ENCODE assay signal across 20 cellular contexts in genomic region chr3:85790445-85791030, GRCh38.
DNase-seq lines count a peak whose midpoint lies in the region; ATAC-seq and TF ChIP-seq lines count a peak whose summit lies in the region.
"Had no signal": no experiment of that assay in that cellular context is flagged by ENCODE, and none has a peak within 500 bp of the region (broad histone marks: within the 10 kb centered on the region; RNA-seq: fewer than 3 reads in every experiment).

No MANE protein-coding gene starts in this region.

- POLR2A ChIA-PET in WTC11 (lab: Charles Lee): no interaction called here

- H3K4me1 Mint-ChIP-seq in WTC11 (peaks cover 12% of the 10 kb centered on the region), glutamatergic neuron (ENCODE audit: low read depth, unreplicated experiment) (peaks cover 58% of the 10 kb centered on the region)

- CTCF ChIA-PET in WTC11 (lab: Charles Lee): no interaction called here

- H3K4me3 ChIP-seq in testis: no peak overlapping the region
- H3K4me3 ChIP-seq: A549, Peyer's patch had no signal

- DNase-seq in activated effector memory CD4-positive, alpha-beta T cell treated with anti-CD3 and anti-CD28 coated beads, Interleukin-2, amount 50 U/mL, for 16 hours: peak; percentile 53
- no peak for DNase-seq in activated effector memory CD4-positive, alpha-beta T cell treated with Interleukin-2 at 50 U/mL for 16 hours
- DNase-seq in WTC11 (ENCODE audit: low spot score): no peak
- DNase-seq in glutamatergic neuron: peak; percentile 17
- peak; percentile 26 for DNase-seq in testis
- no peak for DNase-seq in stimulated activated CD4-positive, alpha-beta T cell treated with anti-CD3 and anti-CD28 coated beads, Interleukin-4, amount 100 ng/mL, for 24 hours
- DNase-seq in NK-92 (lab: John Stamatoyannopoulos, UW; ENCODE audit: unreplicated experiment): no peak
- no peak for DNase-seq in GM20000 (ENCODE audit: low spot score)
- DNase-seq: CD4-positive, alpha-beta T cell; DMS79; IMR-90; NCI-H1436 treated with DMSO at 0.1 percent for 48 hours; NCI-H2081 treated with DMSO at 0.1 percent for 48 hours; NCI-H345; NCI-H526; NK-92 treated with Interleukin-12 subunit alpha and Interleukin-12 subunit beta, amount 100 ng/mL, for 24 hours; Peyer's patch had no signal

- H3K36me3 ChIP-seq in testis (ENCODE audit: low read depth, missing control alignments): no peaks in the 10 kb centered on the region
- H3K36me3 ChIP-seq: Peyer's patch had no signal

- TF ChIP-seq CTCF in WTC11 (IDR thresholded peaks at IDR 0.05): no peak
- TF ChIP-seq CTCF in glutamatergic neuron (IDR thresholded peaks at IDR 0.05; ENCODE audit: partially characterized antibody, unreplicated experiment): no peak
- no peak for TF ChIP-seq CTCF in testis (IDR thresholded peaks at IDR 0.05)
- TF ChIP-seq CTCF in GM20000 (IDR thresholded peaks at IDR 0.05; ENCODE audit: extremely low read depth, missing control alignments): no peak

- no peak overlapping the region for H3K27ac ChIP-seq in testis
- H3K27ac ChIP-seq: A549, Peyer's patch had no signal

- H3K27me3 Mint-ChIP-seq in WTC11 (ENCODE audit: low read depth) (no peaks in the 10 kb centered on the region), glutamatergic neuron (ENCODE audit: unreplicated experiment) (no peaks in the 10 kb centered on the region)
- H3K27me3 Mint-ChIP-seq: CD4-positive, alpha-beta T cell had no signal

- H3K4me3 Mint-ChIP-seq in WTC11 (no peak overlapping the region), glutamatergic neuron (ENCODE audit: unreplicated experiment) (no peak overlapping the region)
- H3K4me3 Mint-ChIP-seq: CD4-positive, alpha-beta T cell had no signal

- H3K4me1 ChIP-seq in testis: no peaks in the 10 kb centered on the region
- H3K4me1 ChIP-seq: A549, Peyer's patch had no signal

- intact Hi-C loops in testis (cut with DNase I; ENCODE audit: low total_unique reads): no loop called here

- H3K9me3 Mint-ChIP-seq in WTC11 (no peaks in the 10 kb centered on the region), glutamatergic neuron (ENCODE audit: unreplicated experiment) (no peaks in the 10 kb centered on the region)

- peak; percentile 52 for ATAC-seq in WTC11
- ATAC-seq: A549, HCT116, Right ventricle myocardium inferior had no signal

- no peaks in the 10 kb centered on the region for H3K27me3 ChIP-seq in testis
- H3K27me3 ChIP-seq: Peyer's patch had no signal

- H3K27ac Mint-ChIP-seq in WTC11 (0 out of 2 replicates have a peak overlapping the region, but pooled peaks have one; percentile 45), glutamatergic neuron (ENCODE audit: unreplicated experiment) (peak overlapping the region; percentile 71)
- H3K27ac Mint-ChIP-seq: CD4-positive, alpha-beta T cell had no signal

- H3K36me3 Mint-ChIP-seq in WTC11 (no peaks in the 10 kb centered on the region), glutamatergic neuron (ENCODE audit: unreplicated experiment) (no peaks in the 10 kb centered on the region)

- 55 to 78% methylated on average over 5 of the region's 5 CpGs for WGBS in testis, 2 donors

- TF ChIP-seq POLR2A in testis (IDR thresholded peaks at IDR 0.05): no peak

- no peaks in the 10 kb centered on the region for H3K9me3 ChIP-seq in testis
- H3K9me3 ChIP-seq: A549, Peyer's patch had no signal

TF ChIP-seq in WTC11, 78 proteins besides CTCF, POLR2A, EP300 and RAD21:
- TF ChIP-seq FOXJ3 (CRISPR knock-in tag; IDR thresholded peaks at IDR 0.05; ENCODE audit: borderline replicate concordance) (no peak), GABPB1 (CRISPR knock-in tag; IDR thresholded peaks at IDR 0.05) (no peak), ELF4 (CRISPR knock-in tag; IDR thresholded peaks at IDR 0.05; ENCODE audit: low read depth) (no peak), ATF1 (CRISPR knock-in tag; IDR thresholded peaks at IDR 0.05) (no peak), ETV6 (CRISPR knock-in tag; IDR thresholded peaks at IDR 0.05) (no peak), PRDM15 (CRISPR knock-in tag; IDR thresholded peaks at IDR 0.05) (no peak), PREB (CRISPR knock-in tag; IDR thresholded peaks at IDR 0.05; ENCODE audit: borderline replicate concordance) (no peak)

Comparison
In these comparisons a context has a peak if more than half of its experiments do, and no peak if none do; other contexts are left out.
1. DNase-seq: peak in activated effector memory CD4-positive, alpha-beta T cell treated with anti-CD3 and anti-CD28 coated beads, Interleukin-2, amount 50 U/mL, for 16 hours (single experiment), glutamatergic neuron (single experiment) and testis (single experiment); none in activated effector memory CD4-positive, alpha-beta T cell treated with Interleukin-2 at 50 U/mL for 16 hours (single experiment), WTC11 (single experiment), stimulated activated CD4-positive, alpha-beta T cell treated with anti-CD3 and anti-CD28 coated beads, Interleukin-4, amount 100 ng/mL, for 24 hours (single experiment), NK-92 (single experiment) and GM20000 (single experiment).